ENCODE assay signal across 8 cellular contexts in genomic region chr7:75639893-75640600, GRCh38.
DNase-seq lines count a peak whose midpoint lies in the region; ATAC-seq and TF ChIP-seq lines count a peak whose summit lies in the region.

No MANE protein-coding gene starts in this region.

- H2AFZ ChIP-seq in H9 (ENCODE audit: low read length), result no peak overlapping the region

- no peak for TF ChIP-seq POLR2A in sigmoid colon (IDR thresholded peaks at IDR 0.05)

- no peaks in the 10 kb centered on the region for H3K9me3 ChIP-seq in H9 (ENCODE audit: control insufficient read depth, low read depth, low read length)
- no peaks in the 10 kb centered on the region for H3K9me3 ChIP-seq in sigmoid colon

- H2BK15ac ChIP-seq in H9 (ENCODE audit: low read depth, low read length), result no peak overlapping the region

- H3K36me3 Mint-ChIP-seq in H9 (ENCODE audit: insufficient read depth in 1 of 3, low read depth in 3 of 3), result peaks cover 7 to 15% (median 9%) of the 10 kb centered on the region in 3 experiments; a peak in 6 of 7 replicates

- peak overlapping the region; percentile 94 for H3K18ac ChIP-seq in H9 (ENCODE audit: insufficient read length, low read depth, low read length)

- no peak overlapping the region for H2BK20ac ChIP-seq in H9 (ENCODE audit: low read depth, low read length, poor library complexity, severe bottlenecking)

- H3K27me3 ChIP-seq in H9 (ENCODE audit: insufficient read depth, low read length), result no peaks in the 10 kb centered on the region
- H3K27me3 ChIP-seq in sigmoid colon, result no peaks in the 10 kb centered on the region

- H3K4me3 Mint-ChIP-seq in H9, result peak overlapping the region; percentile 84 to 98

- no peak overlapping the region for H2BK120ac ChIP-seq in H9 (ENCODE audit: low read depth, low read length, poor library complexity, severe bottlenecking)

- H3K23ac ChIP-seq in H9 (ENCODE audit: insufficient read length, low read depth, low read length), result no peak overlapping the region

- peak overlapping the region; percentile 75 for H3K9ac ChIP-seq in H9 (ENCODE audit: extremely low read depth, insufficient read length, low read length)

- peak overlapping the region; percentile 83 for H3K27ac ChIP-seq in H9 (ENCODE audit: insufficient read length, low read depth, low read length)
- H3K27ac ChIP-seq in RWPE1, result peak overlapping the region; percentile 69
- peak overlapping the region; percentile 72 to 83 (median 78) for H3K27ac ChIP-seq in sigmoid colon

- peak overlapping the region; percentile 6 for H4K91ac ChIP-seq in H9 (ENCODE audit: insufficient read length, low read depth, low read length)

- peak overlapping the region; percentile 41 for H4K5ac ChIP-seq in H9 (ENCODE audit: insufficient read length, low read depth, low read length)

- H3K56ac ChIP-seq in H9 (ENCODE audit: insufficient read length, low read depth, low read length), result no peak overlapping the region

- peak overlapping the region; percentile 74 for H2BK12ac ChIP-seq in H9 (ENCODE audit: insufficient read length, low read depth, low read length)

- H3K14ac ChIP-seq in H9 (ENCODE audit: insufficient read depth, low read length), result peak overlapping the region; percentile 65

- H2BK5ac ChIP-seq in H9 (ENCODE audit: insufficient read length, low read length), result no peak overlapping the region

- no peak overlapping the region for H4K8ac ChIP-seq in H9 (replicated peaks; ENCODE audit: insufficient read length, low read depth, low read length)

- H3K9me3 Mint-ChIP-seq in H9, result peaks cover 5 to 8% of the 10 kb centered on the region in 2 experiments; a peak in 3 of 5 replicates

- H3T11ph ChIP-seq in H9 (ENCODE audit: low read length), result no peak overlapping the region

- POLR2A ChIA-PET in RWPE1 (lab: Yijun Ruan, JAX; ENCODE audit: low non-redundant PET), result no interaction called here

- DNase-seq in H9 (peak; percentile 38), RWPE1 (ENCODE audit: low spot score) (no peak), fibroblast of villous mesenchyme (ENCODE audit: low read depth) (no peak), sigmoid colon (no peak), mucosa of gallbladder (ENCODE audit: low spot score) (no peak), NCI-H2029 (lab: John Stamatoyannopoulos, UW) (no peak)

- H2AK5ac ChIP-seq in H9 (ENCODE audit: insufficient read length, low read length), result no peak overlapping the region

- H3K4me1 Mint-ChIP-seq in H9, result peaks cover 38 to 47% of the 10 kb centered on the region in 2 experiments

- H4K20me1 ChIP-seq in H9 (ENCODE audit: control insufficient read depth, insufficient read depth, insufficient read length), result no peaks in the 10 kb centered on the region

- H3K79me1 ChIP-seq in H9 (ENCODE audit: insufficient read depth, low read depth, low read length, poor library complexity, severe bottlenecking), result peaks cover 11% of the 10 kb centered on the region

- peaks cover 19% of the 10 kb centered on the region for H3K23me2 ChIP-seq in H9 (ENCODE audit: insufficient read length, low read depth, low read length, poor library complexity, severe bottlenecking)

- ATAC-seq in GM19455 (IDR thresholded peaks at IDR 0.05; ENCODE audit: unreplicated experiment) (no peak), HG02885 (IDR thresholded peaks at IDR 0.05; ENCODE audit: poor library complexity, unreplicated experiment) (no peak)

- H3K4me1 ChIP-seq in H9 (ENCODE audit: insufficient read depth, low read length) (peaks cover 5% of the 10 kb centered on the region; the same call in 1 of the 2 replicates), sigmoid colon (peaks cover 0 to 20% (median 18%) of the 10 kb centered on the region in 4 donors)

- TF ChIP-seq EP300 in sigmoid colon (IDR thresholded peaks at IDR 0.05), result no peak

- CTCF ChIA-PET in RWPE1 (lab: Yijun Ruan, JAX), result no interaction called here

- peak overlapping the region; percentile 61 for H3K4me3 ChIP-seq in fibroblast of villous mesenchyme (ENCODE audit: low read depth, low read length)
- peak overlapping the region in 3 of 4 donors; percentile 77 to 88 (median 83) for H3K4me3 ChIP-seq in sigmoid colon

- WGBS in H9 (ENCODE audit: extremely low coverage, insufficient read length, low lambda C conversion rate), result no CpG with 5 or more reads among the region's 15 CpGs
- WGBS in sigmoid colon, 2 donors, result 45 to 49% methylated on average over 15 of the region's 15 CpGs

- intact Hi-C loops in sigmoid colon (cut with DNase I), result loop anchor here (2.0 to 5.0 kb wide), 2 partner anchors 101 to 113 kb away; no protein-coding TSS in a partner anchor

- H3K4ac ChIP-seq in H9 (ENCODE audit: low read depth, low read length), result peak overlapping the region; percentile 26; the same call in 1 of the 2 replicates

- peak overlapping the region; percentile 81 for H3K4me2 ChIP-seq in H9 (ENCODE audit: insufficient read depth, insufficient read length, low read length)

- H3K36me3 ChIP-seq in sigmoid colon, result no peaks in the 10 kb centered on the region

- no peaks in the 10 kb centered on the region; the same call in 1 of the 2 replicates for H3K27me3 Mint-ChIP-seq in H9 (ENCODE audit: low read depth)

- peak overlapping the region; percentile 99 to 100 (median 100) for H3K27ac Mint-ChIP-seq in H9

- TF ChIP-seq CTCF in H9 (conservative IDR thresholded peaks at IDR 0.05) (no peak), RWPE1 (conservative IDR thresholded peaks at IDR 0.05; ENCODE audit: low read depth) (no peak), fibroblast of villous mesenchyme (IDR thresholded peaks at IDR 0.05; ENCODE audit: insufficient read depth, low read depth, low read length) (no peak), sigmoid colon (IDR thresholded peaks at IDR 0.05) (no peak)

- peaks cover 19% of the 10 kb centered on the region; the same call in 1 of the 2 replicates for H3K79me2 ChIP-seq in H9 (ENCODE audit: insufficient read depth, low read length)
